ENCODE assay signal across 22 cellular contexts in genomic region chr1:185912504-185912903, GRCh38.
"Had no signal": no experiment of that assay in that cellular context is flagged by ENCODE, and none has a peak within 500 bp of the region (broad histone marks: within the 10 kb centered on the region; RNA-seq: fewer than 3 reads in every experiment).

No MANE protein-coding gene starts in this region.

- H3K4me3 Mint-ChIP-seq: activated CD8-positive, alpha-beta T cell treated with anti-CD3 and anti-CD28 coated beads, Interleukin-2, amount 10 ng/mL, durations not matched to agents 7 days and 5 days; activated naive CD8-positive, alpha-beta T cell treated with anti-CD3 and anti-CD28 coated beads, Interleukin-2, amount 50 U/mL, for 24 hours; activated T-helper 1 cell treated with anti-CD3 and anti-CD28 coated beads, Interleukin-12 subunit alpha, Interleukin-12 subunit beta, Interleukin-2, Interleukin-4 antibody, amounts not matched to agents 30 ng/mL and 10 ng/mL and 1 ng/mL, durations not matched to agents 14 hours and 24 hours and 36 hours; brain; immature natural killer cell; naive thymus-derived CD4-positive, alpha-beta T cell; type B pancreatic cell had no signal

- H3K4me1 ChIP-seq: lower lobe of right lung, pancreas, psoas muscle, right atrium auricular region, spleen, vagina had no signal

- H3K4me1 Mint-ChIP-seq: activated naive CD8-positive, alpha-beta T cell treated with anti-CD3 and anti-CD28 coated beads, Interleukin-2, amount 50 U/mL, for 24 hours; brain; immature natural killer cell had no signal

- H3K36me3 ChIP-seq: lower lobe of right lung, neutrophil, pancreas, right atrium auricular region, spleen, thoracic aorta, vagina had no signal

- H3K36me3 Mint-ChIP-seq: brain; immature natural killer cell; naive thymus-derived CD4-positive, alpha-beta T cell; type B pancreatic cell had no signal

- H3K9me3 ChIP-seq: lower lobe of right lung, neutrophil, psoas muscle, right atrium auricular region, spleen, thoracic aorta, vagina had no signal

- H3K27ac ChIP-seq: foreskin keratinocyte, lower lobe of right lung, neutrophil, pancreas, psoas muscle, right atrium auricular region, spleen, vagina had no signal

- H3K27me3 Mint-ChIP-seq: brain, type B pancreatic cell had no signal

- H3K27me3 ChIP-seq: foreskin keratinocyte, neutrophil, pancreas, right atrium auricular region, spleen, vagina had no signal

- DNase-seq: activated CD4-positive, alpha-beta T cell treated with anti-CD3 and anti-CD28 coated beads, Interleukin-2, amount 50 U/mL, for 1 hour; activated CD8-positive, alpha-beta T cell treated with anti-CD3 and anti-CD28 coated beads, Interleukin-2, amount 10 ng/mL, durations not matched to agents 7 days and 5 days; activated gamma-delta T cell; activated naive CD4-positive, alpha-beta T cell treated with anti-CD3 and anti-CD28 coated beads, Interleukin-2, amount 50 U/mL, for 16 hours; activated naive CD8-positive, alpha-beta T cell treated with anti-CD3 and anti-CD28 coated beads, Interleukin-2, amount 50 U/mL, for 24 hours; aorta; foreskin keratinocyte; immature natural killer cell; lower lobe of right lung; naive thymus-derived CD4-positive, alpha-beta T cell; pancreas; psoas muscle; spleen; stimulated activated CD4-positive, alpha-beta T cell treated with anti-CD3 and anti-CD28 coated beads, Interleukin-4, amount 100 ng/mL, for 1 hour; stimulated activated naive CD4-positive, alpha-beta T cell treated with Interleukin-2 at 50 U/mL for 16 hours had no signal

- H3K9me3 Mint-ChIP-seq: activated naive CD8-positive, alpha-beta T cell treated with anti-CD3 and anti-CD28 coated beads, Interleukin-2, amount 50 U/mL, for 24 hours; activated T-helper 1 cell treated with anti-CD3 and anti-CD28 coated beads, Interleukin-12 subunit alpha, Interleukin-12 subunit beta, Interleukin-2, Interleukin-4 antibody, amounts not matched to agents 30 ng/mL and 10 ng/mL and 1 ng/mL, durations not matched to agents 14 hours and 24 hours and 36 hours; brain; naive thymus-derived CD4-positive, alpha-beta T cell; type B pancreatic cell had no signal

- H3K4me3 ChIP-seq: lower lobe of right lung, pancreas, psoas muscle, right atrium auricular region, spleen, thoracic aorta, vagina had no signal

- H3K27ac Mint-ChIP-seq: activated CD8-positive, alpha-beta T cell treated with anti-CD3 and anti-CD28 coated beads, Interleukin-2, amount 10 ng/mL, durations not matched to agents 7 days and 5 days; activated naive CD8-positive, alpha-beta T cell treated with anti-CD3 and anti-CD28 coated beads, Interleukin-2, amount 50 U/mL, for 24 hours; activated T-helper 1 cell treated with anti-CD3 and anti-CD28 coated beads, Interleukin-12 subunit alpha, Interleukin-12 subunit beta, Interleukin-2, Interleukin-4 antibody, amounts not matched to agents 30 ng/mL and 10 ng/mL and 1 ng/mL, durations not matched to agents 14 hours and 24 hours and 36 hours; brain; immature natural killer cell; naive thymus-derived CD4-positive, alpha-beta T cell; type B pancreatic cell had no signal
